10 cellular contexts compared by ENCODE assay signal in the genomic region with DNA sequence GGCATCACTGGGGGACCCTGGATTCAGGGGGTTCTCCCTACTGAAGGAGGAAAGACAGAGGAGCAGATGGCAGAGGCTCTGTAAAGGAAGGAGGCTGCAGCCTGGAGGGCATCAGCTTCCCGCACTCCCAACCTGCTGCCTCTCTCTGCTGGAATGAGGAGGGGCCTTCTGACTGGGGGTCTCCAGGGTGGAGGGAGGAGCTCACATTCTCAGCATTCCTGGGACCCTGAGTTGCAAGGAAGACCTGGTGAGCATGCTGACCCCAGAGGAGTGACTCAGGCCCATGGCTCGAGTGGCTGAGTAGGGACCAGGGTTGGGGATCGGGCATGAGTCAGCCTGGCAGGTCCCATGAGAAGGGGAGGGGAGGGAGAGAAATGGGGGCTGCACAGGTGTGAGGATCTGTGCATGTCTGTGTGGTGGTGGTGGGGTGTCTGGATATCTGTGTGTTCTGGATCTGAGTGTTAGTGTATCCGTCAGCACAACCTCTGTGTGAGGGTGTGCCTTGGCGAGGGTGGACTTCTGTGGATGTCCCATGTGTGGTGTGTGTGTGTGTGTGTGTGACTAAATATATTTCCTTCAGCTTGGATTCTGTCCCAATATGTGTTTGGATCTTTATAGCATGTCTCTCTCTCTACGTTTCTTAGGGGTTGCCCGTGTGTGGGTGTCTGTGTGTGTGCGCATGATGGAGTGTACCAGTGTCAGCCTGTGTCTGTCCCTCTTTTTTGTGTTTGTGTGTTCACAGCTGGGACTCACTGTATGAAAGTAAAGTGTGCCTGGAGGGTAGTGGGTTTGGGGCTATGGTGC. TPM values are rescaled to one million over a fixed set of nuclear protein-coding genes. Genes with fewer than 3 reads are reported as not detected.
A peak's percentile ranks its signal among the peaks of the same experiment; 100 is the strongest.
DNase-seq lines count a peak whose midpoint lies in the region; TF ChIP-seq lines count a peak whose summit lies in the region.
"Had no signal": no experiment of that assay in that cellular context is flagged by ENCODE, and none has a peak within 500 bp of the region (broad histone marks: within the 10 kb centered on the region; RNA-seq: fewer than 3 reads in every experiment).

No MANE protein-coding gene starts in this region.

- DNase-seq in ELR (ENCODE audit: low read depth) (peak; percentile 99), SJSA1 (ENCODE audit: low read depth in 1 of 2, low spot score in 2 of 2) (peak; percentile 95 to 98), fibroblast of lung (ENCODE audit: low read depth in 2 of 2) (peak; percentile 66 to 96), renal cortical epithelial cell (ENCODE audit: low read depth) (peak; percentile 90), UCSD-AML1 (lab: John Stamatoyannopoulos, UW; ENCODE audit: unreplicated experiment) (no peak), T-helper 9 cell (no peak), ureter (ENCODE audit: low spot score) (no peak), testis (no peak)
- DNase-seq: T-helper 1 cell had no signal

- H3K27me3 ChIP-seq in SJSA1 (replicated peaks) (no peaks in the 10 kb centered on the region), fibroblast of lung (ENCODE audit: control insufficient read depth, insufficient read depth, low read length) (no peaks in the 10 kb centered on the region), testis (no peaks in the 10 kb centered on the region)

- TF ChIP-seq CTCF in fibroblast of lung (conservative IDR thresholded peaks at IDR 0.05 in 1 of 2, IDR thresholded peaks at IDR 0.05 in 1 of 2; ENCODE audit: low read depth in 1 of 2, low read length in 2 of 2) (no peak), testis (IDR thresholded peaks at IDR 0.05) (no peak)

- H3K9me3 ChIP-seq in SJSA1 (replicated peaks) (no peaks in the 10 kb centered on the region), fibroblast of lung (ENCODE audit: control insufficient read depth, insufficient read depth, low read depth, low read length) (no peaks in the 10 kb centered on the region), testis (no peaks in the 10 kb centered on the region)

- 39 to 70% methylated on average over 7 to 8 of the region's 8 CpGs for WGBS in testis, 2 donors

- peak overlapping the region; percentile 99 for H3K27ac ChIP-seq in SJSA1
- H3K27ac ChIP-seq in fibroblast of lung (ENCODE audit: insufficient read depth, low read length), result peak overlapping the region; percentile 99
- no peak overlapping the region for H3K27ac ChIP-seq in testis
- H3K27ac ChIP-seq: HL-60 had no signal

- H3K9ac ChIP-seq in fibroblast of lung (ENCODE audit: insufficient read depth, low read length), result peak overlapping the region; percentile 48

- no peaks in the 10 kb centered on the region for H4K20me1 ChIP-seq in fibroblast of lung (ENCODE audit: control insufficient read depth, extremely low read depth, insufficient read depth, low read length)

- H3K4me3 ChIP-seq in SJSA1 (no peak overlapping the region), fibroblast of lung (replicated peaks in 1 of 4; ENCODE audit: control extremely low read depth in 1 of 4, insufficient read depth in 1 of 4, low read depth in 3 of 4, low read length in 4 of 4) (peak overlapping the region; percentile 18 to 39 (median 28)), testis (no peak overlapping the region)

- H3K79me2 ChIP-seq in fibroblast of lung (ENCODE audit: control insufficient read depth, insufficient read depth, low read length), result peaks cover 76% of the 10 kb centered on the region

- H3K36me3 ChIP-seq in SJSA1, result peaks cover 74% of the 10 kb centered on the region
- peaks cover 46% of the 10 kb centered on the region for H3K36me3 ChIP-seq in fibroblast of lung (ENCODE audit: control insufficient read depth, insufficient read depth, low read length)
- H3K36me3 ChIP-seq in testis (ENCODE audit: low read depth, missing control alignments), result no peaks in the 10 kb centered on the region

- peaks cover 86% of the 10 kb centered on the region for H3K4me1 ChIP-seq in SJSA1 (replicated peaks)
- peaks cover 50% of the 10 kb centered on the region for H3K4me1 ChIP-seq in fibroblast of lung (ENCODE audit: control insufficient read depth, extremely low read depth, insufficient read depth, low read length)
- peaks cover 33% of the 10 kb centered on the region for H3K4me1 ChIP-seq in testis

- TF ChIP-seq POLR2A in testis (IDR thresholded peaks at IDR 0.05), result no peak

- intact Hi-C loops in testis (cut with DNase I; ENCODE audit: low total_unique reads), result no loop called here

- H3K4me2 ChIP-seq in fibroblast of lung (ENCODE audit: extremely low read depth, insufficient read depth, low read length), result peak overlapping the region; percentile 81

- H2AFZ ChIP-seq in fibroblast of lung (ENCODE audit: low read length), result no peak overlapping the region

RNA-seq across cellular contexts. Expression of a gene that starts 4.6 kb away (rescaled TPM):
- total RNA-seq in SJSA1 (2014; rRNA removed; shearing (Covaris generic)), result 181 and 224 TPM in 2 replicates
- 107 and 223 TPM in 2 replicates for total RNA-seq in fibroblast of lung
- 231 and 319 TPM in 2 replicates for polyA plus RNA-seq in fibroblast of lung
- 332 and 351 TPM in 2 replicates for polyA plus RNA-seq in fibroblast of lung (2012)
- 2,777 and 4,130 TPM in 2 replicates for polyA minus RNA-seq in fibroblast of lung (ENCODE audit: low replicate concordance)
- 151 and 220 TPM in 2 replicates for total RNA-seq in renal cortical epithelial cell
- 40.1 TPM for total RNA-seq in ureter
- 100 to 1,000 TPM in 1 of 2 donors, 10 to 100 TPM in 1; 98.2 to 150 TPM for total RNA-seq in testis
- polyA plus RNA-seq in testis (ENCODE audit: insufficient read depth, low read depth, low replicate concordance), result 56.0 TPM

RNA-seq across cellular contexts. Expression of a gene that starts 30.6 kb away (rescaled TPM):
- total RNA-seq in SJSA1 (2014; rRNA removed; shearing (Covaris generic)), result not detected in 2 replicates
- total RNA-seq in fibroblast of lung (2.1 and 3.5 TPM in 2 replicates), renal cortical epithelial cell (2.2 and 3.1 TPM in 2 replicates), ureter (13.2 TPM), testis (1 to 10 TPM; 1.4 to 2.0 TPM)
- polyA plus RNA-seq in fibroblast of lung (0.93 and 7.5 TPM in 2 replicates), testis (ENCODE audit: insufficient read depth, low read depth, low replicate concordance) (1.6 TPM)
- polyA plus RNA-seq in fibroblast of lung (2012), result 3.0 and 29.9 TPM in 2 replicates
- polyA minus RNA-seq in fibroblast of lung (ENCODE audit: low replicate concordance), result 13.9 and 79.2 TPM in 2 replicates

RNA-seq across cellular contexts. Expression of a gene that starts 40.5 kb away (rescaled TPM):
- total RNA-seq in SJSA1 (2014; rRNA removed; shearing (Covaris generic)), result 147 and 162 TPM in 2 replicates
- total RNA-seq in fibroblast of lung (47.3 and 58.1 TPM in 2 replicates), renal cortical epithelial cell (68.1 and 131 TPM in 2 replicates), ureter (183 TPM), testis (100 to 1,000 TPM; 192 to 197 TPM)
- polyA plus RNA-seq in fibroblast of lung (36.4 and 60.4 TPM in 2 replicates), testis (ENCODE audit: insufficient read depth, low read depth, low replicate concordance) (230 TPM)
- 121 and 163 TPM in 2 replicates for polyA plus RNA-seq in fibroblast of lung (2012)
- 123 and 228 TPM in 2 replicates for polyA minus RNA-seq in fibroblast of lung (ENCODE audit: low replicate concordance)

Comparison
In these comparisons a context has a peak if more than half of its experiments do, and no peak if none do; other contexts are left out.
1. DNase-seq: peak in ELR (single experiment), SJSA1 (2 of 2), fibroblast of lung (2 of 2) and renal cortical epithelial cell (single experiment); none in UCSD-AML1 (single experiment), T-helper 9 cell (single experiment), ureter (single experiment) and testis (single experiment).
2. H3K27ac ChIP-seq: peak in SJSA1 (single experiment) and fibroblast of lung (single experiment); none in testis (0 of 2).
3. H3K4me3 ChIP-seq: peak in fibroblast of lung (4 of 4); none in SJSA1 (single experiment) and testis (0 of 2).